Comparison of ENCODE assay signal across 1 cellular context in genomic region chr6:31794866-31795615, GRCh38.
TF ChIP-seq lines count a peak whose summit lies in the region.

No MANE protein-coding gene starts in this region.

TF ChIP-seq in GM12878, 131 proteins besides CTCF, POLR2A, EP300 and RAD21:
- TF ChIP-seq HDGF (IDR thresholded peaks at IDR 0.05) = 0 out of 2 replicates have a peak, but pooled peaks have one; percentile 36
- peak in 1 of 2 experiments; percentile 50; a peak in 1 of 3 replicates for TF ChIP-seq EGR1 (IDR thresholded peaks at IDR 0.05; ENCODE audit: borderline replicate concordance in 1 of 2, low read depth in 2 of 2, low read length in 2 of 2)
- no peak for TF ChIP-seq BMI1 (IDR thresholded peaks at IDR 0.05; ENCODE audit: borderline replicate concordance)
- TF ChIP-seq MLLT1 (IDR thresholded peaks at IDR 0.05) = peak; percentile 12; the same call in 1 of the 2 replicates
- TF ChIP-seq IKZF2 (IDR thresholded peaks at IDR 0.05) = 0 out of 4 replicates have a peak, but pooled peaks of 1 of the 2 experiments have one; percentile 20
- TF ChIP-seq SIN3A (IDR thresholded peaks at IDR 0.05; ENCODE audit: low read depth, low read length) = 0 out of 2 replicates have a peak, but pooled peaks have one; percentile 4
TF ChIP-seq in GM12878: peak in this region for 5.
